8 cellular contexts compared by ENCODE assay signal in genomic region chr4:86891785-86892638, GRCh38. TPM values are rescaled to one million over a fixed set of nuclear protein-coding genes. Genes with fewer than 3 reads are reported as not detected.
DNase-seq lines count a peak whose midpoint lies in the region; ATAC-seq, FAIRE-seq and TF ChIP-seq lines count a peak whose summit lies in the region.

Gene C4orf36 (minus strand): TSS chr4:86892422. CDS start chr4:86891520, 902 bp downstream.

- no peak for FAIRE-seq in astrocyte (lab: Jason Lieb, UNC)

- H3K27me3 Mint-ChIP-seq in IgD-negative memory B cell (peaks cover 25% of the 10 kb centered on the region), astrocyte (ENCODE audit: low read depth, unreplicated experiment) (peaks cover 2% of the 10 kb centered on the region)

- intact Hi-C loops in posterior vena cava (cut with DNase I) = loop anchor here in 1 of 2 donors (5.0 kb wide), 1 partner anchor 395 kb away; no protein-coding TSS in a partner anchor

- no peaks in the 10 kb centered on the region for H4K20me1 ChIP-seq in astrocyte (ENCODE audit: insufficient read depth, low read length)

- H3K36me3 Mint-ChIP-seq in IgD-negative memory B cell (peaks cover 2% of the 10 kb centered on the region), astrocyte (ENCODE audit: low read depth, unreplicated experiment) (no peaks in the 10 kb centered on the region)

- H3K36me3 ChIP-seq in SJSA1 (peaks cover 4% of the 10 kb centered on the region), astrocyte (ENCODE audit: insufficient read depth, low read length) (no peaks in the 10 kb centered on the region)

- H3K9me3 ChIP-seq in SJSA1 (replicated peaks) (no peaks in the 10 kb centered on the region), astrocyte (ENCODE audit: insufficient read depth, low read depth, low read length) (no peaks in the 10 kb centered on the region)

- H3K4me3 ChIP-seq in SJSA1 (peak within 1 kb of the TSS; percentile 74), astrocyte (ENCODE audit: insufficient read depth, low read depth, low read length) (peak within 1 kb of the TSS; percentile 67)

- H3K4me1 ChIP-seq in SJSA1 (replicated peaks) (peaks cover 23% of the 10 kb centered on the region), astrocyte (ENCODE audit: insufficient read depth, low read length) (no peaks in the 10 kb centered on the region)

- H3K79me2 ChIP-seq in astrocyte (ENCODE audit: insufficient read depth, low read length) = no peaks in the 10 kb centered on the region

- H3K4me3 Mint-ChIP-seq in IgD-negative memory B cell = peak within 1 kb of the TSS in 3 of 4 donors; percentile 79 to 91 (median 85)
- peak within 1 kb of the TSS; percentile 91 for H3K4me3 Mint-ChIP-seq in astrocyte (ENCODE audit: unreplicated experiment)

- H3K27ac ChIP-seq in SJSA1 = peak within 1 kb of the TSS; percentile 77
- peak within 1 kb of the TSS; percentile 50 for H3K27ac ChIP-seq in astrocyte (ENCODE audit: low read depth, low read length)

- H2AFZ ChIP-seq in astrocyte (ENCODE audit: low read depth, low read length) = peak within 1 kb of the TSS; percentile 72

- no peak for TF ChIP-seq CTCF in astrocyte (IDR thresholded peaks at IDR 0.05; ENCODE audit: insufficient read depth, low read depth, low read length)

- DNase-seq in DMS 273 treated with DMSO at 0.1 percent for 48 hours (lab: John Stamatoyannopoulos, UW) = peak; percentile 22
- DNase-seq in SJSA1 (ENCODE audit: low read depth in 1 of 2, low spot score in 2 of 2) = peak; percentile 71 to 84
- peak; percentile 31 for DNase-seq in astrocyte (ENCODE audit: low read depth)
- DNase-seq in hepatic stellate cell (ENCODE audit: low spot score) = peak; percentile 38
- peak; percentile 87 for DNase-seq in posterior vena cava (ENCODE audit: low spot score)
- no peak for DNase-seq in COLO829 (ENCODE audit: low spot score)

- peak within 1 kb of the TSS; percentile 84 for H3K4me2 ChIP-seq in astrocyte (ENCODE audit: low read length)

- peak within 1 kb of the TSS; percentile 83 for H3K9ac ChIP-seq in astrocyte (ENCODE audit: low read length)

- H3K4me1 Mint-ChIP-seq in IgD-negative memory B cell (peaks cover 0 to 9% (median 0%) of the 10 kb centered on the region in 3 donors), astrocyte (ENCODE audit: low read depth, unreplicated experiment) (no peaks in the 10 kb centered on the region)

- H3K27ac Mint-ChIP-seq in IgD-negative memory B cell = no peak within 1 kb of the TSS
- H3K27ac Mint-ChIP-seq in astrocyte (ENCODE audit: unreplicated experiment) = peak within 1 kb of the TSS; percentile 89

- H3K9me3 Mint-ChIP-seq in IgD-negative memory B cell (no peaks in the 10 kb centered on the region), astrocyte (ENCODE audit: unreplicated experiment) (peaks cover 2% of the 10 kb centered on the region)

- peak; percentile 62 for ATAC-seq in GM21528 (IDR thresholded peaks at IDR 0.05; ENCODE audit: low FRiP score, unreplicated experiment)

- H3K27me3 ChIP-seq in SJSA1 (replicated peaks) = no peaks in the 10 kb centered on the region
- H3K27me3 ChIP-seq in astrocyte (ENCODE audit: insufficient read depth, low read length) = no peaks in the 10 kb centered on the region

RNA-seq across cellular contexts. Expression of gene C4orf36, which starts in this region (rescaled TPM):
- not detected for polyA plus RNA-seq in IgD-negative memory B cell
- 0.41 and 2.8 TPM in 2 replicates for total RNA-seq in SJSA1 (2014; rRNA removed; shearing (Covaris generic))
- total RNA-seq in astrocyte (not detected in 2 replicates), posterior vena cava (under 1 TPM; 0.57 to 0.93 TPM)

Comparison
In these comparisons a context has a peak if more than half of its experiments do, and no peak if none do; other contexts are left out.
1. Peak in DNase-seq, H3K4me3 ChIP-seq, H3K27ac ChIP-seq, H3K9ac ChIP-seq and H3K4me2 ChIP-seq in astrocyte; RNA of the gene not detected or under 1 TPM.
2. Peak in DNase-seq in posterior vena cava; RNA of the gene not detected or under 1 TPM.